1 cellular context compared by ENCODE assay signal in the genomic region with DNA sequence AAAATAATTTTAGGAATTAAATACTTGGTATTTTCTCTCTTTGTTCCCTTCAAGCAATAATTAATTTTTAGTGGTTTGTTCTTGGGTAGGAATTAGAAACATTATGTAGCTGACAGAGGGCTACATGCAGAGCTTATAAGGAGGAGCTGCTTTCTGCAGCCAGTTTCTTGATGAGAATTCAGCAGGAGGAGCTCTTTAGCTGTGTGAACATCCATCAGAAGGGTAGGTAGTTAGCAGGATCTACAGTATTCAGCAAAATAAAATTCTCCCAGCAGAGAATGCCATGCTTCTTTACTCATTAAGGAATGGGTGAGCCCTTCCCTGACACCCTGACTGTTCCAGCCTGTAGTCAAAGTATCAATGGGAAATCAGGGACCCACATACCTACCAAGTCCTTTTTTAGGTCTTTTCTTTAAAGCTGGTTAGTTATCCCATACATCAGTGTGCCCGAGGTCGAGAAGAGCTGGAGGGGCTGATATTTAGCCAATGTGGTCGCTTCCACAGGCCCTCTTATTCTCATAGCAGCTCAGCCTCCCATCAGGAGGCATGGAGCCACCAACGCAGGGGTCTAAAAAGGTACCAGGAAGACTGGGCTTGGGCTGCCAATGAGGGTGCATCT.
TF ChIP-seq lines count a peak whose summit lies in the region.

No MANE protein-coding gene starts in this region.

TF ChIP-seq in WTC11, 78 proteins besides CTCF, POLR2A, EP300 and RAD21 (continued from another document):
- TF ChIP-seq STAT6 (CRISPR knock-in tag; conservative IDR thresholded peaks at IDR 0.05; ENCODE audit: low read depth) (no peak), USF1 (CRISPR knock-in tag; IDR thresholded peaks at IDR 0.05) (no peak), JUN (CRISPR knock-in tag; IDR thresholded peaks at IDR 0.05) (no peak), ZNF263 (CRISPR knock-in tag; IDR thresholded peaks at IDR 0.05; ENCODE audit: low read depth) (no peak), ZNF317 (CRISPR knock-in tag; IDR thresholded peaks at IDR 0.05; ENCODE audit: borderline replicate concordance, low read depth) (no peak), ZNF671 (CRISPR knock-in tag; IDR thresholded peaks at IDR 0.05) (no peak), NFATC4 (CRISPR knock-in tag; IDR thresholded peaks at IDR 0.05) (no peak)
- TF ChIP-seq, protein P1, sequence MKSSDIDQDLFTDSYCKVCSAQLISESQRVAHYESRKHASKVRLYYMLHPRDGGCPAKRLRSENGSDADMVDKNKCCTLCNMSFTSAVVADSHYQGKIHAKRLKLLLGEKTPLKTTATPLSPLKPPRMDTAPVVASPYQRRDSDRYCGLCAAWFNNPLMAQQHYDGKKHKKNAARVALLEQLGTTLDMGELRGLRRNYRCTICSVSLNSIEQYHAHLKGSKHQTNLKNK (CRISPR knock-in tag; IDR thresholded peaks at IDR 0.05), result no peak
- TF ChIP-seq, protein P2, sequence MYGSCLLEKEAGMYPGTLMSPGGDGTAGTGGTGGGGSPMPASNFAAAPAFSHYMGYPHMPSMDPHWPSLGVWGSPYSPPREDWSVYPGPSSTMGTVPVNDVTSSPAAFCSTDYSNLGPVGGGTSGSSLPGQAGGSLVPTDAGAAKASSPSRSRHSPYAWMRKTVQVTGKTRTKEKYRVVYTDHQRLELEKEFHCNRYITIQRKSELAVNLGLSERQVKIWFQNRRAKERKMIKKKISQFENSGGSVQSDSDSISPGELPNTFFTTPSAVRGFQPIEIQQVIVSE (CRISPR knock-in tag; IDR thresholded peaks at IDR 0.05; ENCODE audit: borderline replicate concordance), result no peak
